Comparison of ENCODE assay signal across 11 cellular contexts in the genomic region with DNA sequence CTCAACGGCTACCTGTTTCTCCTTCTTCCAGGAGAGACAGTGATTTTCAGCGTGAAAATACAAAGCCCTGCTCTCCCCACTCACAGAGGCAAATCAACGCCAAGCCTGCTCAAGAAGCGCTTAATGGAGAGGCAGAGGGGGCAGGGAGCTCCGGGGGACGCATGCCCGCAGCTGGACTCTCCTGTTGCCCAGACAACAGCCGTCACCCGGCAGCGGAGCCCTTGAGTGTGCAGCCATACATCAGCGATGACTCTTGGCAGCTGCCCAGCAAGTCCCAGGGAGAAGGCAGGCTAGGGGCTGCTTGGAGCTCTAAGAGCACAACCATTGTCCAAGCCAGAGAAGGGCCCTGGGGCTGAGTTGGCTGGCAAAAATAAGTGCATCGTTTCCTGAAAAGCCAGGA.
DNase-seq lines count a peak whose midpoint lies in the region; ATAC-seq, FAIRE-seq and TF ChIP-seq lines count a peak whose summit lies in the region.
"Had no signal": no experiment of that assay in that cellular context is flagged by ENCODE, and none has a peak within 500 bp of the region (broad histone marks: within the 10 kb centered on the region; RNA-seq: fewer than 3 reads in every experiment).

No MANE protein-coding gene starts in this region.

- H2BK120ac ChIP-seq in H9 (ENCODE audit: low read depth, low read length, poor library complexity, severe bottlenecking) = no peak overlapping the region

- no peak overlapping the region for H3K9ac ChIP-seq in H9 (ENCODE audit: extremely low read depth, insufficient read length, low read length)

- ATAC-seq in gastroesophageal sphincter = no peak
- no peak for ATAC-seq in GM19328 (IDR thresholded peaks at IDR 0.05; ENCODE audit: unreplicated experiment)
- ATAC-seq: GM12878 had no signal

- H3K4me3 ChIP-seq in foreskin fibroblast (ENCODE audit: low read depth in 1 of 2, low read length in 2 of 2) = no peak overlapping the region
- no peak overlapping the region for H3K4me3 ChIP-seq in gastroesophageal sphincter
- H3K4me3 ChIP-seq: GM12878 had no signal

- no peak overlapping the region for H2BK12ac ChIP-seq in H9 (ENCODE audit: insufficient read length, low read depth, low read length)

- H3K4ac ChIP-seq in H9 (ENCODE audit: low read depth, low read length) = no peak overlapping the region

- H3K23me2 ChIP-seq in H9 (ENCODE audit: insufficient read length, low read depth, low read length, poor library complexity, severe bottlenecking) = no peaks in the 10 kb centered on the region

- H3K36me3 Mint-ChIP-seq in H9 (ENCODE audit: insufficient read depth in 1 of 3, low read depth in 3 of 3) = no peaks in the 10 kb centered on the region

- H2AK5ac ChIP-seq in H9 (ENCODE audit: insufficient read length, low read length) = no peak overlapping the region

- H3K27me3 Mint-ChIP-seq in H9 (ENCODE audit: low read depth) = peaks cover 2% of the 10 kb centered on the region

- peaks cover 0 to 30% of the 10 kb centered on the region in 2 donors for H3K36me3 ChIP-seq in gastroesophageal sphincter

- H3K4me1 Mint-ChIP-seq in H9 = peaks cover 4 to 13% of the 10 kb centered on the region in 2 experiments

- H2AFZ ChIP-seq in H9 (ENCODE audit: low read length) = no peak overlapping the region

- H3K27ac Mint-ChIP-seq in H9 = no peak overlapping the region

- H3K56ac ChIP-seq in H9 (ENCODE audit: insufficient read length, low read depth, low read length) = no peak overlapping the region

- H3K9me3 Mint-ChIP-seq in H9 = no peaks in the 10 kb centered on the region; a peak in 1 of 5 replicates

- H3K79me2 ChIP-seq in H9 (ENCODE audit: insufficient read depth, low read length) = no peaks in the 10 kb centered on the region

- H3K27me3 ChIP-seq in gastroesophageal sphincter (no peaks in the 10 kb centered on the region), H9 (ENCODE audit: insufficient read depth, low read length) (no peaks in the 10 kb centered on the region)

- TF ChIP-seq EP300 in gastroesophageal sphincter (IDR thresholded peaks at IDR 0.05) = no peak

- H3K79me1 ChIP-seq in H9 (ENCODE audit: insufficient read depth, low read depth, low read length, poor library complexity, severe bottlenecking) = no peaks in the 10 kb centered on the region

- no peak for FAIRE-seq in HTR-8/SVneo (lab: Jason Lieb, UNC)
- FAIRE-seq: endothelial cell of umbilical vein, GM12878 had no signal

- DNase-seq in HTR-8/SVneo (ENCODE audit: insufficient read length, low spot score) (peak; percentile 50), NCI-H748 (lab: John Stamatoyannopoulos, UW; ENCODE audit: unreplicated experiment) (peak; percentile 98), foreskin fibroblast (peak; percentile 32 to 46), renal cortical epithelial cell (ENCODE audit: low read depth) (peak; percentile 31), NAMALWA (ENCODE audit: low spot score) (no peak), H9 (no peak)
- DNase-seq: stimulated activated CD4-positive, alpha-beta T cell treated with anti-CD3 and anti-CD28 coated beads, Interleukin-12 subunit alpha, Interleukin-12 subunit beta, amount 100 ng/mL, for 4 hours had no signal

- no peak overlapping the region for H4K5ac ChIP-seq in H9 (ENCODE audit: insufficient read length, low read depth, low read length)

- no peaks in the 10 kb centered on the region for H4K20me1 ChIP-seq in H9 (ENCODE audit: control insufficient read depth, insufficient read depth, insufficient read length)

- no peak overlapping the region for H3K4me3 Mint-ChIP-seq in H9

- no peak for TF ChIP-seq CTCF in foreskin fibroblast (IDR thresholded peaks at IDR 0.05; ENCODE audit: low read depth, low read length)
- no peak for TF ChIP-seq CTCF in gastroesophageal sphincter (IDR thresholded peaks at IDR 0.05)
- TF ChIP-seq CTCF in H9 (conservative IDR thresholded peaks at IDR 0.05) = no peak

- H3K18ac ChIP-seq in H9 (ENCODE audit: insufficient read length, low read depth, low read length) = no peak overlapping the region

- no peak overlapping the region for H4K91ac ChIP-seq in H9 (ENCODE audit: insufficient read length, low read depth, low read length)

- H3K4me1 ChIP-seq in gastroesophageal sphincter = peaks cover 0 to 11% (median 0%) of the 10 kb centered on the region in 3 donors
- no peaks in the 10 kb centered on the region for H3K4me1 ChIP-seq in H9 (ENCODE audit: insufficient read depth, low read length)

- no peak overlapping the region for H3K4me2 ChIP-seq in H9 (ENCODE audit: insufficient read depth, insufficient read length, low read length)

- H3K14ac ChIP-seq in H9 (ENCODE audit: insufficient read depth, low read length) = no peak overlapping the region; the same call in 1 of the 2 replicates

- 20 to 29% methylated on average over 1 of the region's 12 CpGs for WGBS in gastroesophageal sphincter (ENCODE audit: low coverage in 1 of 2), 2 donors
- no CpG with 5 or more reads among the region's 12 CpGs for WGBS in H9 (ENCODE audit: extremely low coverage, insufficient read length, low lambda C conversion rate)

- TF ChIP-seq POLR2A in gastroesophageal sphincter (IDR thresholded peaks at IDR 0.05) = no peak

- no peak overlapping the region for H2BK5ac ChIP-seq in H9 (ENCODE audit: insufficient read length, low read length)

- no peak overlapping the region for H3T11ph ChIP-seq in H9 (ENCODE audit: low read length)

- no peaks in the 10 kb centered on the region for H3K9me3 ChIP-seq in gastroesophageal sphincter
- H3K9me3 ChIP-seq in H9 (ENCODE audit: control insufficient read depth, low read depth, low read length) = no peaks in the 10 kb centered on the region

- H2BK20ac ChIP-seq in H9 (ENCODE audit: low read depth, low read length, poor library complexity, severe bottlenecking) = no peak overlapping the region

- no peak overlapping the region for H3K23ac ChIP-seq in H9 (ENCODE audit: insufficient read length, low read depth, low read length)

- no peak overlapping the region for H4K8ac ChIP-seq in H9 (replicated peaks; ENCODE audit: insufficient read length, low read depth, low read length)

- H2BK15ac ChIP-seq in H9 (ENCODE audit: low read depth, low read length) = no peak overlapping the region

- no peak overlapping the region for H3K27ac ChIP-seq in gastroesophageal sphincter
- H3K27ac ChIP-seq in H9 (ENCODE audit: insufficient read length, low read depth, low read length) = no peak overlapping the region

Comparison
In these comparisons a context has a peak if more than half of its experiments do, and no peak if none do; other contexts are left out.
1. DNase-seq: peak in HTR-8/SVneo (single experiment), NCI-H748 (single experiment), foreskin fibroblast (2 of 2) and renal cortical epithelial cell (single experiment); none in NAMALWA (single experiment) and H9 (single experiment).